Comparison of ENCODE assay signal across 7 cellular contexts in the genomic region with DNA sequence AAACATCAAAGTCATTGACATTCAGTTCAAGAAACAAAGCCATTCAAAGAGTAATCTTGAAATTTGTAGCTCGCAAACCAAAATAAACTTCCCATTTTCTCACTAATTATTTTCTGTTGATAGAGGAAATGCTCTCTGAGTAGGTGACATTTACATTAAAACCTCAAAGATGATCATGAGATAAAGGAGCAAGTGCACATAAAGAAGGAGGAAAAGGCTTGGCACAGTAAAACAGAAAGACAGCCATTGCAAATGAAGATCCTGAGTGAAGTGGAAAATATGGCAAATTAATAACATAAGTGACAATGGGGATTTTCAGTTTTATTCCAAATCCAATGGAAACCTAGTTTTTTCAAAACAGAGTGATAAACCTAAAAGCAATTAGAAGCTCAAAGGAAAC.
"Had no signal": no experiment of that assay in that cellular context is flagged by ENCODE, and none has a peak within 500 bp of the region (broad histone marks: within the 10 kb centered on the region; RNA-seq: fewer than 3 reads in every experiment).

No MANE protein-coding gene starts in this region.

- H3K36me3 Mint-ChIP-seq: IgD-negative memory B cell had no signal

- H3K4me3 ChIP-seq: GM23338 had no signal

- ATAC-seq: HepG2 had no signal

- H3K4me1 Mint-ChIP-seq: GM23338, H9, IgD-negative memory B cell had no signal

- H3K9me3 Mint-ChIP-seq: HFFc6 had no signal

- H3K27me3 Mint-ChIP-seq: IgD-negative memory B cell had no signal

- DNase-seq: H9, KBM-7 had no signal

- H3K4me3 Mint-ChIP-seq: GM23338, H9, HFFc6, IgD-negative memory B cell had no signal

- H3K27ac Mint-ChIP-seq: GM23338, H9, IgD-negative memory B cell had no signal

- H3K4me2 ChIP-seq: GM23338 had no signal

- H3K27ac ChIP-seq: HL-60 had no signal
